In genomic region chr3:22377421-22377820, GRCh38 we compare ENCODE assay signal across 22 cellular contexts.
DNase-seq lines count a peak whose midpoint lies in the region; ATAC-seq and TF ChIP-seq lines count a peak whose summit lies in the region.
"Had no signal": no experiment of that assay in that cellular context is flagged by ENCODE, and none has a peak within 500 bp of the region (broad histone marks: within the 10 kb centered on the region; RNA-seq: fewer than 3 reads in every experiment).

No MANE protein-coding gene starts in this region.

- intact Hi-C loops in left colon (cut with DNase I, micrococcal nuclease) = no loop called here

- H3K4me1 ChIP-seq in SJCRH30 = no peaks in the 10 kb centered on the region
- H3K4me1 ChIP-seq: A549 had no signal

- H3K36me3 ChIP-seq in brain microvascular endothelial cell (replicated peaks) (no peaks in the 10 kb centered on the region), H7 (replicated peaks; ENCODE audit: control insufficient read depth, insufficient read depth, low read length) (no peaks in the 10 kb centered on the region), SJCRH30 (no peaks in the 10 kb centered on the region)
- H3K36me3 ChIP-seq: right atrium auricular region, upper lobe of left lung had no signal

- TF ChIP-seq CTCF in AG09309 (IDR thresholded peaks at IDR 0.05; ENCODE audit: control insufficient read depth, insufficient read depth, low read depth, low read length, missing control alignments) (no peak), brain microvascular endothelial cell (IDR thresholded peaks at IDR 0.05; ENCODE audit: low read depth, low read length, missing control alignments) (no peak)

- ATAC-seq in left colon (no peak), HG02870 (IDR thresholded peaks at IDR 0.05; ENCODE audit: unreplicated experiment) (no peak)
- ATAC-seq: A549; stimulated activated naive CD8-positive, alpha-beta T cell treated with anti-CD3 and anti-CD28 coated beads, Interleukin-15, amount 100 ng/mL, for 72 hours had no signal

- DNase-seq in AG09309 (ENCODE audit: low read depth) (peak; percentile 33), M059J (ENCODE audit: low read depth) (peak; percentile 6), brain microvascular endothelial cell (peak; percentile 73), iris pigment epithelial cell (ENCODE audit: low read depth) (peak; percentile 51), left colon (no peak), H7 (no peak), SJCRH30 (no peak)
- DNase-seq: activated gamma-delta T cell treated with Interleukin-2 at 50 U/mL for 16 hours; CD4-positive, alpha-beta memory T cell; DMS79; head of caudate nucleus; mesendoderm; NCI-H187; NCI-H446 treated with DMSO at 0.1 percent for 48 hours; nephron progenitor cell; stimulated activated naive CD8-positive, alpha-beta T cell treated with anti-CD3 and anti-CD28 coated beads, Interleukin-15, amount 100 ng/mL, for 72 hours; upper lobe of left lung had no signal

- H3K27ac ChIP-seq in brain microvascular endothelial cell (no peak overlapping the region), SJCRH30 (no peak overlapping the region)
- H3K27ac ChIP-seq: A549, epithelial cell of prostate, right atrium auricular region, SK-N-MC, upper lobe of left lung had no signal

- H3K9me3 ChIP-seq in SJCRH30 (replicated peaks) = no peaks in the 10 kb centered on the region
- H3K9me3 ChIP-seq: A549, right atrium auricular region, upper lobe of left lung had no signal

- H3K4me3 ChIP-seq in AG09309 (ENCODE audit: control insufficient read depth, low read depth, low read length) (no peak overlapping the region), brain microvascular endothelial cell (ENCODE audit: low read depth, low read length) (no peak overlapping the region), H7 (ENCODE audit: insufficient read depth, low read depth, low read length) (no peak overlapping the region), SJCRH30 (no peak overlapping the region)
- H3K4me3 ChIP-seq: A549, right atrium auricular region, SK-N-MC, upper lobe of left lung had no signal

- H3K27me3 ChIP-seq in brain microvascular endothelial cell (replicated peaks) (no peaks in the 10 kb centered on the region), H7 (ENCODE audit: control insufficient read depth, insufficient read depth, low read length) (peaks cover 16% of the 10 kb centered on the region), SJCRH30 (no peaks in the 10 kb centered on the region)

- in situ Hi-C loops in brain microvascular endothelial cell (cut with HindIII; ENCODE audit: low pct_ligation_motif_present, low sequenced_read_pairs) = no loop called here

Comparison
In these comparisons a context has a peak if more than half of its experiments do, and no peak if none do; other contexts are left out.
1. DNase-seq: peak in AG09309 (single experiment), M059J (single experiment), brain microvascular endothelial cell (single experiment) and iris pigment epithelial cell (single experiment); none in left colon (0 of 2), H7 (single experiment) and SJCRH30 (0 of 2).